ENCODE assay signal across 8 cellular contexts in the genomic region with DNA sequence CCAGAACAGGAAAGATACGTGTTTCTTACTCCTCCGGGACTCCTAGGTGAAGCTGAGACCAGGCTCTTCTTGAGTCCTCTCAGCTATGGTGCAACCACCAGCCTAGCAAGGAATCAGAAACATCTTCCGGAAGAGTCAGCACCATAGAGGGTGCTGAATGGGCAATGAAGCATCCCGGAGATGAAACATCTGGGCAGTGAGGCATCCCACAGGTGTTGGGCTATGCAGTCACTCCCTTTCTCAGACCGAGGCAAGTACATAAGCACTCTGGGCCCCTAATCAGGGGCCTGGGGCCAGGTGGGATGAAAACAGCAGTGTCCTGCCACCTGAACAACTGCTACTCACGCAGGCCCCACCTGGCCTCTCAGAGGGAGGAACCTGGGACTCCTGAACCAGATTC. TPM values are rescaled to one million over a fixed set of nuclear protein-coding genes. Genes with fewer than 3 reads are reported as not detected.
DNase-seq lines count a peak whose midpoint lies in the region; ATAC-seq and TF ChIP-seq lines count a peak whose summit lies in the region.

No MANE protein-coding gene starts in this region.

- H3K4me3 ChIP-seq in Jurkat, Clone E6-1 (ENCODE audit: low read length): peak overlapping the region; percentile 97
- H3K4me3 ChIP-seq in effector memory CD4-positive, alpha-beta T cell (ENCODE audit: insufficient read depth, low read depth, low read length, poor library complexity, severe bottlenecking): peak overlapping the region; percentile 60

- H3K4me1 ChIP-seq in effector memory CD4-positive, alpha-beta T cell (ENCODE audit: control insufficient read depth, insufficient read depth, low read length, poor library complexity, severe bottlenecking): peaks cover 26% of the 10 kb centered on the region

- peaks cover 5% of the 10 kb centered on the region for H3K36me3 Mint-ChIP-seq in neural crest cell (ENCODE audit: low read depth)

- H3K27me3 Mint-ChIP-seq in neural crest cell (ENCODE audit: low read depth): no peaks in the 10 kb centered on the region

- H3K36me3 ChIP-seq in effector memory CD4-positive, alpha-beta T cell (ENCODE audit: control insufficient read depth, insufficient read depth, low read length): peaks cover 6% of the 10 kb centered on the region

- no peak overlapping the region for H3K27ac Mint-ChIP-seq in neural crest cell (ENCODE audit: unreplicated experiment)

- peak overlapping the region; percentile 99 for H3K4me3 Mint-ChIP-seq in neural crest cell

- no peak for DNase-seq in Jurkat, Clone E6-1 (ENCODE audit: low read depth, low spot score)
- no peak for DNase-seq in effector memory CD4-positive, alpha-beta T cell
- DNase-seq in neural crest cell (ENCODE audit: low read depth, low spot score) (no peak), SKM-1 (lab: John Stamatoyannopoulos, UW; ENCODE audit: unreplicated experiment) (no peak), iPS-NIHi7 (ENCODE audit: extremely low spot score) (no peak)
- no peak for DNase-seq in activated effector memory CD4-positive, alpha-beta T cell treated with anti-CD3 and anti-CD28 coated beads, Interleukin-2, amount 50 U/mL, for 16 hours

- TF ChIP-seq CTCF in C4-2B (conservative IDR thresholded peaks at IDR 0.05) (no peak), neural crest cell (conservative IDR thresholded peaks at IDR 0.05) (no peak)

- peaks cover 53% of the 10 kb centered on the region for H3K4me1 Mint-ChIP-seq in neural crest cell

- no peaks in the 10 kb centered on the region for H3K27me3 ChIP-seq in effector memory CD4-positive, alpha-beta T cell (replicated peaks; ENCODE audit: control insufficient read depth, insufficient read depth, low read length, poor library complexity, severe bottlenecking)

- ATAC-seq in GM21423 (IDR thresholded peaks at IDR 0.05; ENCODE audit: unreplicated experiment): peak; percentile 27

- no peaks in the 10 kb centered on the region for H3K9me3 Mint-ChIP-seq in neural crest cell

- peak overlapping the region; percentile 87 for H3K27ac ChIP-seq in C4-2B
- no peak overlapping the region for H3K27ac ChIP-seq in effector memory CD4-positive, alpha-beta T cell (ENCODE audit: insufficient read depth, low read length, poor library complexity, severe bottlenecking)

- no peaks in the 10 kb centered on the region for H3K9me3 ChIP-seq in effector memory CD4-positive, alpha-beta T cell (ENCODE audit: control insufficient read depth, low read length)

RNA-seq across cellular contexts. Expression of gene CAPN10, which starts 1.4 kb away (rescaled TPM):
- 41.3 TPM for polyA plus RNA-seq in Jurkat, Clone E6-1 (2012; ENCODE audit: insufficient read depth, insufficient read length)
- total RNA-seq in neural crest cell: 57.7 and 62.7 TPM in 2 replicates

RNA-seq across cellular contexts. Expression of gene RNPEPL1, which starts 16.8 kb away (rescaled TPM):
- polyA plus RNA-seq in Jurkat, Clone E6-1 (2012; ENCODE audit: insufficient read depth, insufficient read length): 53.4 TPM
- total RNA-seq in neural crest cell: 36.1 and 37.1 TPM in 2 replicates

RNA-seq across cellular contexts. Expression of gene DUSP28, which starts 24.9 kb away (rescaled TPM):
- 8.4 TPM for polyA plus RNA-seq in Jurkat, Clone E6-1 (2012; ENCODE audit: insufficient read depth, insufficient read length)
- total RNA-seq in neural crest cell: 5.0 and 6.1 TPM in 2 replicates

RNA-seq across cellular contexts. Expression of gene ANKMY1, which starts 27.3 kb away (rescaled TPM):
- polyA plus RNA-seq in Jurkat, Clone E6-1 (2012; ENCODE audit: insufficient read depth, insufficient read length): 26.7 TPM
- total RNA-seq in neural crest cell: 13.0 and 15.9 TPM in 2 replicates

RNA-seq across cellular contexts. Expression of gene GPR35, which starts 40.2 kb away (rescaled TPM):
- not detected for polyA plus RNA-seq in Jurkat, Clone E6-1 (2012; ENCODE audit: insufficient read depth, insufficient read length)
- 1.7 and 2.0 TPM in 2 replicates for total RNA-seq in neural crest cell
